Comparison of ENCODE assay signal across 2 cellular contexts in the genomic region with DNA sequence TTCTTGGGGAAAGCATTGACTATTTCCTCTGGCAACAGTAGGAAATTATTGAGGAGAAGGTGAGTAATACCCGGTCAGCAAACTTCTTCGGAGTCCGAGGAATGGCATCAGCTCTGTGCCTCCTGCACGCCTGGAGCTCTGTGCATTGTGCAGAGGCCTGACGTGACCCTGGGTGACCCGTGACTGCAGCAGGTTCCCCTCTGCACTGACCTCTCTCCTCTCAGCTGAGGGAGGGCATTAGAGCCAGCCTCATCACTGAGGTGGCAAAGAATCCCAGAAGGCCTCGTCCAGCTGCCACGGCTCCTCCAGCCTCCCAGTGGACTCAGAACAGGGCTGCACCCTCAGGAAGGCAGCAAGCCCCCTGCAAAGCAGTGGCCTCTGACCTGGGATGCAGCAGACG.
TF ChIP-seq lines count a peak whose summit lies in the region.

No MANE protein-coding gene starts in this region.

TF ChIP-seq in A549, 52 proteins besides CTCF, POLR2A, EP300 and RAD21:
- TF ChIP-seq, protein P1, sequence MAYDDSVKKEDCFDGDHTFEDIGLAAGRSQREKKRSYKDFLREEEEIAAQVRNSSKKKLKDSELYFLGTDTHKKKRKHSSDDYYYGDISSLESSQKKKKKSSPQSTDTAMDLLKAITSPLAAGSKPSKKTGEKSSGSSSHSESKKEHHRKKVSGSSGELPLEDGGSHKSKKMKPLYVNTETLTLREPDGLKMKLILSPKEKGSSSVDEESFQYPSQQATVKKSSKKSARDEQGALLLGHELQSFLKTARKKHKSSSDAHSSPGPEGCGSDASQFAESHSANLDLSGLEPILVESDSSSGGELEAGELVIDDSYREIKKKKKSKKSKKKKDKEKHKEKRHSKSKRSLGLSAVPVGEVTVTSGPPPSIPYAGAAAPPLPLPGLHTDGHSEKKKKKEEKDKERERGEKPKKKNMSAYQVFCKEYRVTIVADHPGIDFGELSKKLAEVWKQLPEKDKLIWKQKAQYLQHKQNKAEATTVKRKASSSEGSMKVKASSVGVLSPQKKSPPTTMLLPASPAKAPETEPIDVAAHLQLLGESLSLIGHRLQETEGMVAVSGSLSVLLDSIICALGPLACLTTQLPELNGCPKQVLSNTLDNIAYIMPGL (CRISPR knock-in tag; IDR thresholded peaks at IDR 0.05; ENCODE audit: borderline replicate concordance): no peak

TF ChIP-seq in IMR-90, 13 proteins besides CTCF, POLR2A, EP300 and RAD21 (continued from another document):
- TF ChIP-seq BHLHE40 (IDR thresholded peaks at IDR 0.05; ENCODE audit: low read depth, low read length): no peak
- no peak for TF ChIP-seq MXI1 (IDR thresholded peaks at IDR 0.05; ENCODE audit: borderline replicate concordance, low read depth, low read length)
- no peak for TF ChIP-seq MAZ (IDR thresholded peaks at IDR 0.05; ENCODE audit: borderline replicate concordance, low read depth, low read length)
